Comparison of ENCODE assay signal across 10 cellular contexts in the genomic region with DNA sequence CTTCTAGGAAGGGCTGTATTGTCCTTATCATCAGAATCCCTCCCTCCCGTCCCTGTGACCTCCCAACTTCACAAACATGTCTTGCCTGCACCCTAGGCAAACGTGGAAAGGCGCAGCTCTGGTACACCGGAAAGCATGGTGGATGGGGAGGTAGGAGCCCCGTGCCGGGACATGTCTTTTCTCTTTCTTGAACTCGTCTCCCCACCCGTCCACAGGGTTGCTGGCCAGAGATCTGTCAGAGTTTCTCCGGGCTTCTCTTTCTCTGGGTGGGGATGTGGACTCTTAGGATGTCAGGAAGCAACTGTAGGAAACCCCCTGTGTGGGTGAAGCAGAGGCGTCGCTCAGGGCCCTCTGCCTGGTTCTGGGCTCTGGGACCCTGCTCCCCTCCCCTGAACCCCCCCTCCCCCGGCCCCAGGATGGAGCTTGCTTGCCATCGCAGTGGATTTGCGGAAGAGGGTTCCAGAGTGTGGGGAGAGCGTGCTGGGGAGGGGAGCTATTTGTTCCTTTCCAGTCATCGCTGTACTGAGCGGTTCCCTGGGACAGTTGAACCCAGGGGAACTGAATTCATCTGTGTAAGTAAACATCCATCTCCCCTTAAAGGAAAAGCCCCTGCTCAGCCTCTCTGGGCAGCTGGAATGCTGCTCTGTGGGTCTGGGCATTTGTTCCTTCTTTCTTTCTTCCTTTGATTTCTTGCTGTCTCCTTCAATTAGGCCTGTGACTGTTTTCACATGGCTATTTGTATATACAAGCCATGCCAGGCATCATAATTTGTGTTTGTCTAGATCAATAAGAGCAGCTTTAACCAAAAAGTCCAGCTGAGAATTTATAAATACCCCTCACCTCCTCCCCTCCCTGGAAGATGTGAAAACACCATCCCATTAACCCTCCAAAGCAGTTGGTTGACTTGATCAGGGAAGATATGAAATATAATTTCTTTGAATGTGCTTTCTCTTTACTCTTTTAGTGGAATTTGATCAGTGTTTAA.
DNase-seq lines count a peak whose midpoint lies in the region; ATAC-seq and TF ChIP-seq lines count a peak whose summit lies in the region.
"Had no signal": no experiment of that assay in that cellular context is flagged by ENCODE, and none has a peak within 500 bp of the region (broad histone marks: within the 10 kb centered on the region; RNA-seq: fewer than 3 reads in every experiment).

No MANE protein-coding gene starts in this region.

- H3K27ac ChIP-seq in CD4-positive, alpha-beta T cell (ENCODE audit: low read depth, low read length): no peak overlapping the region
- H3K27ac ChIP-seq in RWPE1 (peak overlapping the region; percentile 69), esophagus muscularis mucosa (replicated peaks in 1 of 4) (peak overlapping the region; percentile 73 to 89 (median 84)), ovary (peak overlapping the region in 1 of 2 donors; percentile 57), WERI-Rb-1 (no peak overlapping the region)

- CTCF ChIA-PET in CD4-positive, alpha-beta T cell (lab: Charles Lee): interaction anchor here (1.2 kb wide), 1 partner anchor 74 kb away, joined by 3 read pairs; no protein-coding TSS in a partner anchor
- CTCF ChIA-PET in RWPE1 (lab: Yijun Ruan, JAX): interaction anchor here (0.7 kb wide), 1 partner anchor 49 kb away, joined by 3 read pairs; no protein-coding TSS in a partner anchor

- H3K27ac Mint-ChIP-seq in CD4-positive, alpha-beta T cell: peak overlapping the region; percentile 96
- H3K27ac Mint-ChIP-seq in endothelial cell (ENCODE audit: unreplicated experiment): no peak overlapping the region

- intact Hi-C loops in CD4-positive, alpha-beta T cell (cut with DNase I, micrococcal nuclease): no loop called here
- intact Hi-C loops in esophagus muscularis mucosa (cut with DNase I): no loop called here
- intact Hi-C loops in ovary (cut with DNase I): no loop called here

- TF ChIP-seq EP300 in esophagus muscularis mucosa (IDR thresholded peaks at IDR 0.05) (no peak), ovary (IDR thresholded peaks at IDR 0.05) (no peak)

- H3K4me1 ChIP-seq in esophagus muscularis mucosa: peaks cover 77 to 100% (median 100%) of the 10 kb centered on the region in 4 donors
- H3K4me1 ChIP-seq in ovary (ENCODE audit: insufficient read depth): peaks cover 42% of the 10 kb centered on the region

- H3K27me3 Mint-ChIP-seq in CD4-positive, alpha-beta T cell: no peaks in the 10 kb centered on the region
- H3K27me3 Mint-ChIP-seq in endothelial cell (ENCODE audit: unreplicated experiment): peaks cover 2% of the 10 kb centered on the region

- POLR2A ChIA-PET in CD4-positive, alpha-beta T cell (lab: Charles Lee): no interaction called here
- POLR2A ChIA-PET in RWPE1 (lab: Yijun Ruan, JAX; ENCODE audit: low non-redundant PET): no interaction called here

- H3K9me3 Mint-ChIP-seq in CD4-positive, alpha-beta T cell: no peaks in the 10 kb centered on the region
- H3K9me3 Mint-ChIP-seq in endothelial cell (ENCODE audit: unreplicated experiment): no peaks in the 10 kb centered on the region

- no peak for ATAC-seq in CD4-positive, alpha-beta T cell (ENCODE audit: poor library complexity)
- ATAC-seq in GM19324 (IDR thresholded peaks at IDR 0.05; ENCODE audit: low FRiP score, unreplicated experiment): no peak

- DNase-seq in CD4-positive, alpha-beta T cell: no peak
- no peak for DNase-seq in RWPE1 (ENCODE audit: low spot score)
- no peak for DNase-seq in esophagus muscularis mucosa (ENCODE audit: extremely low spot score)
- DNase-seq in ovary: peak in 1 of 5 donors; percentile 32
- DNase-seq in SW480 (ENCODE audit: low spot score): no peak
- DNase-seq in WERI-Rb-1: no peak
- no peak for DNase-seq in endothelial cell (ENCODE audit: low spot score)
- DNase-seq: NCI-H748 treated with DMSO at 0.1 percent for 48 hours; stimulated activated naive CD4-positive, alpha-beta T cell treated with Interleukin-2 at 50 U/mL for 16 hours had no signal

- TF ChIP-seq POLR2A in esophagus muscularis mucosa (IDR thresholded peaks at IDR 0.05; ENCODE audit: low read depth) (no peak), ovary (IDR thresholded peaks at IDR 0.05) (no peak)

- peak overlapping the region; percentile 8 for H3K4me3 Mint-ChIP-seq in CD4-positive, alpha-beta T cell
- no peak overlapping the region for H3K4me3 Mint-ChIP-seq in endothelial cell (ENCODE audit: unreplicated experiment)

- H3K4me3 ChIP-seq in esophagus muscularis mucosa: peak overlapping the region; percentile 17 to 39 (median 20)
- H3K4me3 ChIP-seq in ovary: peak overlapping the region; percentile 19
- no peak overlapping the region for H3K4me3 ChIP-seq in WERI-Rb-1 (ENCODE audit: low read depth, low read length)

- TF ChIP-seq CTCF in CD4-positive, alpha-beta T cell (IDR thresholded peaks at IDR 0.05): no peak
- TF ChIP-seq CTCF in RWPE1 (conservative IDR thresholded peaks at IDR 0.05; ENCODE audit: low read depth) (no peak), esophagus muscularis mucosa (IDR thresholded peaks at IDR 0.05) (no peak), ovary (IDR thresholded peaks at IDR 0.05) (no peak), WERI-Rb-1 (IDR thresholded peaks at IDR 0.05; ENCODE audit: low read depth, low read length) (no peak), endothelial cell (IDR thresholded peaks at IDR 0.05; ENCODE audit: unreplicated experiment) (no peak)

- no peaks in the 10 kb centered on the region for H3K27me3 ChIP-seq in CD4-positive, alpha-beta T cell (ENCODE audit: control insufficient read depth, insufficient read depth, low read length)
- H3K27me3 ChIP-seq in esophagus muscularis mucosa: no peaks in the 10 kb centered on the region
- H3K27me3 ChIP-seq in ovary: no peaks in the 10 kb centered on the region
- no peaks in the 10 kb centered on the region for H3K27me3 ChIP-seq in WERI-Rb-1 (ENCODE audit: insufficient read depth, low read depth, severe bottlenecking)

- no peaks in the 10 kb centered on the region for H3K36me3 ChIP-seq in esophagus muscularis mucosa
- no peaks in the 10 kb centered on the region for H3K36me3 ChIP-seq in ovary
- no peaks in the 10 kb centered on the region for H3K36me3 ChIP-seq in WERI-Rb-1

- H3K4me1 Mint-ChIP-seq in CD4-positive, alpha-beta T cell (ENCODE audit: low read depth): peaks cover 92% of the 10 kb centered on the region
- peaks cover 31% of the 10 kb centered on the region for H3K4me1 Mint-ChIP-seq in endothelial cell (ENCODE audit: unreplicated experiment)

- H3K36me3 Mint-ChIP-seq in CD4-positive, alpha-beta T cell (ENCODE audit: low read depth): peaks cover 3% of the 10 kb centered on the region
- no peaks in the 10 kb centered on the region for H3K36me3 Mint-ChIP-seq in endothelial cell (ENCODE audit: low read depth, unreplicated experiment)

- 45% methylated on average over 17 of the region's 17 CpGs for WGBS in esophagus muscularis mucosa
- 14 to 34% (median 22%) methylated on average over 17 of the region's 17 CpGs for WGBS in ovary, 3 donors

- H3K9me3 ChIP-seq in CD4-positive, alpha-beta T cell (ENCODE audit: control insufficient read depth, low read length): no peaks in the 10 kb centered on the region
- H3K9me3 ChIP-seq in esophagus muscularis mucosa: no peaks in the 10 kb centered on the region
- H3K9me3 ChIP-seq in ovary: no peaks in the 10 kb centered on the region
- H3K9me3 ChIP-seq in WERI-Rb-1 (ENCODE audit: severe bottlenecking): no peaks in the 10 kb centered on the region

Comparison
In these comparisons a context has a peak if more than half of its experiments do, and no peak if none do; other contexts are left out.
1. H3K27ac ChIP-seq: peak in RWPE1 (single experiment) and esophagus muscularis mucosa (4 of 4); none in CD4-positive, alpha-beta T cell (single experiment) and WERI-Rb-1 (single experiment).